8 cellular contexts compared by ENCODE assay signal in the genomic region with DNA sequence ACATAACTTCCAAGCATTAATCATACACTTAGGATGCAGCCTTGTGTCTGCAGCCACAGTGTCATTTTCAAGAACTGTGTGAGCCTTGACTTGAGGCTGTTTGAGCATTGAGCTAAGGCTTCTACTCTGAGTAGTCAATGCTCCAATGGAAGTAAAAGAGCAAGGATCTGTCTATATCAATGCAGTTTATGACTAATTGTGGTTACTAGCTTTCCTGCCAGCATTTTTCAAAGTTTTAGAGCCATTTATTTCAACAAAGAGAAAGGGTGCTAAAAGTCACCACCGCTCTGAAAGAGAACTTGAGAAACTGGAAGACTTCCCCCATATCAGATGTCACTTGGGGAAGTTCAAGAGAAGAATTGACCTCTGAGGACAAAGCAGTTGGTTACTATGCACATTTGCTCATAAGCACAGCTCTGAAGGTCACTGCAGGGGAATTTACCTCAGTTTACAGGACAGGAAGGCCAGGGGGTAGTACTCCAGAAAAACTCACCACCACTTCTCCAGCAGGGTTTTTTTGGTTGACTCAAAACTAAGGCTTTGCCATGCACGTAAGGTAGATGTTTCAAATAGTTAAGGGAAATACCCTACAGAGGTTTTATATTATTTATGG. TPM values are rescaled to one million over a fixed set of nuclear protein-coding genes. Genes with fewer than 3 reads are reported as not detected.
DNase-seq lines count a peak whose midpoint lies in the region; ATAC-seq, FAIRE-seq and TF ChIP-seq lines count a peak whose summit lies in the region.

No MANE protein-coding gene starts in this region.

- H3K4me3 ChIP-seq in bronchial epithelial cell (ENCODE audit: low read depth, low read length): no peak overlapping the region

- H3K36me3 ChIP-seq in bronchial epithelial cell (ENCODE audit: control insufficient read depth, insufficient read depth, low read length): no peaks in the 10 kb centered on the region

- ATAC-seq in GM18498 (IDR thresholded peaks at IDR 0.05; ENCODE audit: unreplicated experiment): peak; percentile 50
- peak; percentile 63 for ATAC-seq in GM21825 (IDR thresholded peaks at IDR 0.05; ENCODE audit: unreplicated experiment)

- no peak for FAIRE-seq in bronchial epithelial cell (lab: Jason Lieb, UNC)

- TF ChIP-seq CTCF in bronchial epithelial cell (IDR thresholded peaks at IDR 0.05; ENCODE audit: insufficient read depth, low read length, severe bottlenecking): no peak

- H3K27me3 ChIP-seq in bronchial epithelial cell (ENCODE audit: control insufficient read depth, insufficient read depth, low read length): no peaks in the 10 kb centered on the region

- DNase-seq in LHCN-M2 (ENCODE audit: low read depth) (peak; percentile 97), bronchial epithelial cell (ENCODE audit: low read depth) (peak; percentile 64), stromal cell of bone marrow (ENCODE audit: low read depth) (peak; percentile 90), NCI-H1417 treated with DMSO at 0.1 percent for 48 hours (lab: John Stamatoyannopoulos, UW) (no peak), nucleus accumbens (lab: John Stamatoyannopoulos, UW) (no peak), islet precursor cell (no peak)

RNA-seq across cellular contexts. Expression of a gene that starts 24.5 kb away (rescaled TPM):
- total RNA-seq in LHCN-M2 (2014; rRNA removed) (0.11 and 0.19 TPM in 2 replicates), bronchial epithelial cell (not detected in 2 replicates)
- not detected for polyA plus RNA-seq in LHCN-M2 (2012)

Comparison
In these comparisons a context has a peak if more than half of its experiments do, and no peak if none do; other contexts are left out.
1. DNase-seq: peak in LHCN-M2 (single experiment), bronchial epithelial cell (single experiment) and stromal cell of bone marrow (single experiment); none in NCI-H1417 treated with DMSO at 0.1 percent for 48 hours (single experiment), nucleus accumbens (0 of 56) and islet precursor cell (single experiment).